ENCODE assay signal across 1 cellular context in genomic region chr20:53915459-53916172, GRCh38.
TF ChIP-seq lines count a peak whose summit lies in the region.

No MANE protein-coding gene starts in this region.

TF ChIP-seq in H1, 55 proteins besides CTCF, POLR2A, EP300 and RAD21 (continued from another document):
- no peak for TF ChIP-seq BRCA1 (IDR thresholded peaks at IDR 0.05; ENCODE audit: low read depth, low read length)
- TF ChIP-seq JUND (IDR thresholded peaks at IDR 0.05; ENCODE audit: low read length), result peak; percentile 15; the same call in 1 of the 2 replicates
- TF ChIP-seq TEAD4 (IDR thresholded peaks at IDR 0.05; ENCODE audit: low read depth, low read length), result no peak
- TF ChIP-seq MAX (IDR thresholded peaks at IDR 0.05), result peak; percentile 26; the same call in 1 of the 2 replicates
- TF ChIP-seq CEBPB (IDR thresholded peaks at IDR 0.05; ENCODE audit: low read depth, low read length), result no peak
- no peak for TF ChIP-seq GTF2F1 (IDR thresholded peaks at IDR 0.05; ENCODE audit: borderline replicate concordance, low read depth, low read length)
- no peak for TF ChIP-seq ZNF274 (IDR thresholded peaks at IDR 0.05; ENCODE audit: borderline replicate concordance, extremely low read depth, low read length)
- TF ChIP-seq ATF3 (IDR thresholded peaks at IDR 0.05; ENCODE audit: insufficient read depth, low read depth, low read length), result no peak
- no peak for TF ChIP-seq RNF2 (IDR thresholded peaks at IDR 0.05; ENCODE audit: borderline replicate concordance, low read depth, low read length, missing control alignments, poor library complexity, severe bottlenecking)
- TF ChIP-seq USF2 (IDR thresholded peaks at IDR 0.05; ENCODE audit: low read length), result no peak
